8 cellular contexts compared by ENCODE assay signal in genomic region chr16:2842340-2843000, GRCh38. TPM values are rescaled to one million over a fixed set of nuclear protein-coding genes. Genes with fewer than 3 reads are reported as not detected.
A peak's percentile ranks its signal among the peaks of the same experiment; 100 is the strongest.
DNase-seq lines count a peak whose midpoint lies in the region; ATAC-seq and TF ChIP-seq lines count a peak whose summit lies in the region.

No MANE protein-coding gene starts in this region.

- TF ChIP-seq CTCF in AG04450 (IDR thresholded peaks at IDR 0.05; ENCODE audit: low read depth, low read length) (peak; percentile 40), natural killer cell (IDR thresholded peaks at IDR 0.05) (peak; percentile 91)

- no peak overlapping the region for H3K9ac ChIP-seq in Karpas-422 (ENCODE audit: low read length)

- H3K27me3 Mint-ChIP-seq in effector memory CD8-positive, alpha-beta T cell = peaks cover 0 to 2% of the 10 kb centered on the region in 2 donors
- no peaks in the 10 kb centered on the region for H3K27me3 Mint-ChIP-seq in natural killer cell (ENCODE audit: low read depth in 2 of 2)
- no peaks in the 10 kb centered on the region for H3K27me3 Mint-ChIP-seq in stimulated activated naive CD8-positive, alpha-beta T cell treated with anti-CD3 and anti-CD28 coated beads, Interleukin-15, amount 100 ng/mL, for 72 hours

- no peak overlapping the region for H2AFZ ChIP-seq in Karpas-422 (ENCODE audit: low read length)

- H3K36me3 Mint-ChIP-seq in effector memory CD8-positive, alpha-beta T cell (ENCODE audit: insufficient read depth) = peaks cover 13% of the 10 kb centered on the region
- no peaks in the 10 kb centered on the region for H3K36me3 Mint-ChIP-seq in natural killer cell

- peak; percentile 36 for ATAC-seq in effector memory CD8-positive, alpha-beta T cell (replicated peaks)
- peak; percentile 53 to 75 (median 61) for ATAC-seq in natural killer cell
- ATAC-seq in stimulated activated naive CD8-positive, alpha-beta T cell treated with anti-CD3 and anti-CD28 coated beads, Interleukin-15, amount 100 ng/mL, for 72 hours = peak; percentile 71
- no peak for ATAC-seq in HG03354 (IDR thresholded peaks at IDR 0.05; ENCODE audit: poor library complexity, severe bottlenecking, unreplicated experiment)

- no peaks in the 10 kb centered on the region for H3K36me3 ChIP-seq in Karpas-422 (ENCODE audit: insufficient read depth, low read length)

- H4K20me1 ChIP-seq in Karpas-422 (ENCODE audit: insufficient read depth, low read depth, low read length) = no peaks in the 10 kb centered on the region

- H3K4me3 ChIP-seq in AG04450 (ENCODE audit: low read depth, low read length) = no peak overlapping the region
- no peak overlapping the region for H3K4me3 ChIP-seq in Karpas-422 (ENCODE audit: low read length)

- H3K9me3 Mint-ChIP-seq in effector memory CD8-positive, alpha-beta T cell = no peaks in the 10 kb centered on the region
- no peaks in the 10 kb centered on the region for H3K9me3 Mint-ChIP-seq in natural killer cell
- H3K9me3 Mint-ChIP-seq in stimulated activated naive CD8-positive, alpha-beta T cell treated with anti-CD3 and anti-CD28 coated beads, Interleukin-15, amount 100 ng/mL, for 72 hours = peaks cover 4 to 6% of the 10 kb centered on the region in 2 donors

- H3K27ac ChIP-seq in AG04450 (ENCODE audit: low read depth, low read length) = no peak overlapping the region
- H3K27ac ChIP-seq in Karpas-422 (ENCODE audit: low read length) = no peak overlapping the region

- CTCF ChIA-PET in AG04450 (lab: Charles Lee) = interaction anchor here (1.5 kb wide), 1 partner anchor 11 kb away, joined by 6 read pairs; no protein-coding TSS in a partner anchor

- peaks cover 60 to 64% of the 10 kb centered on the region in 2 donors for H3K4me1 Mint-ChIP-seq in effector memory CD8-positive, alpha-beta T cell (ENCODE audit: low read depth in 2 of 2)
- H3K4me1 Mint-ChIP-seq in natural killer cell = peaks cover 67 to 81% of the 10 kb centered on the region in 2 donors
- H3K4me1 Mint-ChIP-seq in stimulated activated naive CD8-positive, alpha-beta T cell treated with anti-CD3 and anti-CD28 coated beads, Interleukin-15, amount 100 ng/mL, for 72 hours = peaks cover 77% of the 10 kb centered on the region

- H3K79me2 ChIP-seq in Karpas-422 (ENCODE audit: low read length) = no peaks in the 10 kb centered on the region

- POLR2A ChIA-PET in AG04450 (lab: Yijun Ruan, JAX) = no interaction called here

- H3K4me2 ChIP-seq in Karpas-422 (ENCODE audit: low read depth, low read length, poor library complexity, severe bottlenecking) = no peak overlapping the region

- peaks cover 8% of the 10 kb centered on the region for H3K4me1 ChIP-seq in Karpas-422 (ENCODE audit: low read length)

- intact Hi-C loops in natural killer cell (cut with micrococcal nuclease) = loop anchor here (1.0 to 5.0 kb wide), 2 partner anchors 26 to 40 kb away; partner anchors contain the start of gene FLYWCH2

- H3K4me3 Mint-ChIP-seq in effector memory CD8-positive, alpha-beta T cell = peak overlapping the region; percentile 63 to 76
- H3K4me3 Mint-ChIP-seq in natural killer cell = peak overlapping the region; percentile 93
- H3K4me3 Mint-ChIP-seq in stimulated activated naive CD8-positive, alpha-beta T cell treated with anti-CD3 and anti-CD28 coated beads, Interleukin-15, amount 100 ng/mL, for 72 hours = peak overlapping the region; percentile 94 to 95

- no peaks in the 10 kb centered on the region for H3K9me2 ChIP-seq in Karpas-422 (replicated peaks; ENCODE audit: insufficient read depth, low read length)

- no peaks in the 10 kb centered on the region for H3K27me3 ChIP-seq in AG04450 (ENCODE audit: control insufficient read depth, insufficient read depth, low read length)
- H3K27me3 ChIP-seq in Karpas-422 (ENCODE audit: low read length) = no peaks in the 10 kb centered on the region

- H3K9me3 ChIP-seq in AG04450 (ENCODE audit: control insufficient read depth, insufficient read depth, low read length) = peaks cover 10% of the 10 kb centered on the region; the same call in 1 of the 2 replicates
- H3K9me3 ChIP-seq in Karpas-422 (ENCODE audit: low read length) = no peaks in the 10 kb centered on the region

- H3K27ac Mint-ChIP-seq in effector memory CD8-positive, alpha-beta T cell = peak overlapping the region; percentile 88 to 93
- H3K27ac Mint-ChIP-seq in natural killer cell = peak overlapping the region; percentile 96 to 97
- peak overlapping the region; percentile 86 to 90 for H3K27ac Mint-ChIP-seq in stimulated activated naive CD8-positive, alpha-beta T cell treated with anti-CD3 and anti-CD28 coated beads, Interleukin-15, amount 100 ng/mL, for 72 hours

- DNase-seq in AG04450 (ENCODE audit: low read depth, low spot score) = no peak
- peak; percentile 58 for DNase-seq in Karpas-422
- peak; percentile 39 to 53 for DNase-seq in activated CD8-positive, alpha-beta memory T cell treated with anti-CD3 and anti-CD28 coated beads for 1 hour (ENCODE audit: extremely low read depth in 1 of 2, low read depth in 1 of 2)
- DNase-seq in effector memory CD8-positive, alpha-beta T cell = peak; percentile 66 to 70 (median 68)
- peak; percentile 74 for DNase-seq in natural killer cell
- DNase-seq in stimulated activated naive CD8-positive, alpha-beta T cell treated with anti-CD3 and anti-CD28 coated beads, Interleukin-15, amount 100 ng/mL, for 72 hours = peak; percentile 85 to 91
- DNase-seq in EL = no peak

RNA-seq across cellular contexts. Expression of gene ZG16B, which starts 12.4 kb away (rescaled TPM):
- 0.40 and 0.48 TPM in 2 replicates for polyA plus RNA-seq in AG04450 (2011; rRNA removed)
- polyA minus RNA-seq in AG04450 (2011; rRNA and poly(A)+ RNA removed) = not detected in 2 replicates
- not detected in 2 replicates for total RNA-seq in Karpas-422 (2014; rRNA removed; shearing (Covaris generic); ENCODE audit: low replicate concordance)
- 1 to 10 TPM in 2 of 3 donors, under 1 TPM in 1; 0.78 to 1.5 (median 1.1) TPM for total RNA-seq in natural killer cell

RNA-seq across cellular contexts. Expression of gene PRSS22, which starts 15.5 kb away (rescaled TPM):
- polyA plus RNA-seq in AG04450 (2011; rRNA removed) = 0.11 and 0.17 TPM in 2 replicates
- not detected in 2 replicates for polyA minus RNA-seq in AG04450 (2011; rRNA and poly(A)+ RNA removed)
- not detected in 2 replicates for total RNA-seq in Karpas-422 (2014; rRNA removed; shearing (Covaris generic); ENCODE audit: low replicate concordance)
- 1 to 10 TPM; 1.5 to 7.7 (median 3.3) TPM for total RNA-seq in natural killer cell

RNA-seq across cellular contexts. Expression of gene PRSS21, which starts 25.4 kb away (rescaled TPM):
- polyA plus RNA-seq in AG04450 (2011; rRNA removed) = 0.17 and 0.47 TPM in 2 replicates
- polyA minus RNA-seq in AG04450 (2011; rRNA and poly(A)+ RNA removed) = not detected in 2 replicates
- not detected in 2 replicates for total RNA-seq in Karpas-422 (2014; rRNA removed; shearing (Covaris generic); ENCODE audit: low replicate concordance)
- 1 to 10 TPM in 1 of 3 donors, under 1 TPM in 1, not detected in 1; 0.64 to 6.6 TPM for total RNA-seq in natural killer cell

RNA-seq across cellular contexts. Expression of gene FLYWCH2, which starts 40.5 kb away (rescaled TPM):
- 22.4 and 37.5 TPM in 2 replicates for polyA plus RNA-seq in AG04450 (2011; rRNA removed)
- polyA minus RNA-seq in AG04450 (2011; rRNA and poly(A)+ RNA removed) = 5.9 and 8.5 TPM in 2 replicates
- total RNA-seq in Karpas-422 (2014; rRNA removed; shearing (Covaris generic); ENCODE audit: low replicate concordance) = 63.5 and 85.1 TPM in 2 replicates
- 10 to 100 TPM; 12.0 to 12.7 (median 12.6) TPM for total RNA-seq in natural killer cell

RNA-seq across cellular contexts. Expression of gene PRSS41, which starts 44.2 kb away (rescaled TPM):
- polyA plus RNA-seq in AG04450 (2011; rRNA removed) = not detected in 2 replicates
- polyA minus RNA-seq in AG04450 (2011; rRNA and poly(A)+ RNA removed) = not detected in 2 replicates
- not detected in 2 replicates for total RNA-seq in Karpas-422 (2014; rRNA removed; shearing (Covaris generic); ENCODE audit: low replicate concordance)
- under 1 TPM in 1 of 3 donors, not detected in 2; 0.33 TPM for total RNA-seq in natural killer cell

Comparison
In these comparisons a context has a peak if more than half of its experiments do, and no peak if none do; other contexts are left out.
1. DNase-seq: peak in Karpas-422 (single experiment), activated CD8-positive, alpha-beta memory T cell treated with anti-CD3 and anti-CD28 coated beads for 1 hour (2 of 2), effector memory CD8-positive, alpha-beta T cell (3 of 3), natural killer cell (single experiment) and stimulated activated naive CD8-positive, alpha-beta T cell treated with anti-CD3 and anti-CD28 coated beads, Interleukin-15, amount 100 ng/mL, for 72 hours (2 of 2); none in AG04450 (single experiment) and EL (single experiment).
2. Peak in every context shown above with its lines, with median percentiles within 50 percentile points of each other: H3K27ac Mint-ChIP-seq and H3K4me3 Mint-ChIP-seq.